In the genomic region with DNA sequence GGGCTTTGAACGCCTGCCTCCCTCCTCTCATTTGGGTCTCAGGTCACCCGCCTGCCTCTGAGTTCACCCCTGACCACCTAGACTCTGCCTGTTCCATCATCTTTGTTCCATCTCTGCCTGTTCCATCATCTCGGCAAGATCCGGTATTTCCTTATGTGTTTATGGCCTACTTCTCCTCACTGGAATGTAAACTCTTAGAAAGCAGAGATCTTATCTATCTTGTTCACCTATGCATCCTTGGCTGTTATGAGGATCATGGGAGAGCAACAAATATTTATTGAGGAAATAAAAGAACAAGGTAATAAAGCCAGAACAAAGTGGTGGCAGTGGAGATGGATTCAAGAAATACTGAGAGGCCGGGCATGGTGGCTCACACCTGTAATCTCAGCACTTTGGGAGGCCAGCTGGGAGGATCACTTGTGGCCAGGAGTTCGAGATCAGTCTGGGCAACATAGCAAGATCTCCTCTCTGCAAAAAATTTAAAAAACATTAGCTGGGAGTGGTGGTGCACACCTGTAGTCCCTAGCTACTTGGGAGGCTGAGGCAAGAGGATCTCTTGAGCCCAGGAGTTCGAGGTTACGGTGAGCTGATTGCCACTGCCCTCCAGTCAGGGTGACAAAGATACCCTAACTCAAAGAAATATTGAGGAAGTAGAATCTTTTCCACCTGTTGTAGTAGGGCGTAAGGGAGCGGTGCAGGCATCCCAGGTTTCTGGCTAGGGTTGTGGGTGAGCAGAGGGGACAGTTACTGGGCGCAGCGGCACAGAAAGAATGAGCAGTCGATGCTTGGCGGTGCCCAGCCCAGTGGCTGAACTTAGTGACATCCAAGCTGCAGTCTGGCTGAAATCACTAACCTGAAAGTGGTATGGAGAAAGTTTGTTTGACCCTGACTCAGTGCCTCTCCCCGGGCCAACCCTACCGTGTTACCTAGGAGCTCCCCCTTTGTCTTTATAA, we compare ENCODE assay signal across 8 cellular contexts. TPM values are rescaled to one million over a fixed set of nuclear protein-coding genes. Genes with fewer than 3 reads are reported as not detected.
DNase-seq lines count a peak whose midpoint lies in the region; ATAC-seq and TF ChIP-seq lines count a peak whose summit lies in the region.

No MANE protein-coding gene starts in this region.

- no peaks in the 10 kb centered on the region for H3K27me3 Mint-ChIP-seq in activated T-helper 2 cell treated with anti-CD3 and anti-CD28 coated beads, Interferon-gamma antibody, Interleukin-2, Interleukin-4, amounts not matched to agents 10 μg/mL and 5 μg/mL and 100 μg/mL, durations not matched to agents 14 hours and 24 hours and 36 hours (ENCODE audit: low read depth)

- peaks cover 17% of the 10 kb centered on the region for H3K4me1 Mint-ChIP-seq in activated T-helper 2 cell treated with anti-CD3 and anti-CD28 coated beads, Interferon-gamma antibody, Interleukin-2, Interleukin-4, amounts not matched to agents 10 μg/mL and 5 μg/mL and 100 μg/mL, durations not matched to agents 14 hours and 24 hours and 36 hours (ENCODE audit: low read depth)

- H4K20me1 ChIP-seq in SK-N-SH (ENCODE audit: insufficient read depth), result peaks cover 26% of the 10 kb centered on the region

- H3K27me3 ChIP-seq in SK-N-SH (ENCODE audit: insufficient read depth), result no peaks in the 10 kb centered on the region
- H3K27me3 ChIP-seq in left lung, result no peaks in the 10 kb centered on the region
- H3K27me3 ChIP-seq in subcutaneous abdominal adipose tissue (ENCODE audit: control insufficient read depth in 5 of 5, insufficient read depth in 4 of 5, low read length in 5 of 5), result no peaks in the 10 kb centered on the region

- H3K27ac Mint-ChIP-seq in activated T-helper 2 cell treated with anti-CD3 and anti-CD28 coated beads, Interferon-gamma antibody, Interleukin-2, Interleukin-4, amounts not matched to agents 10 μg/mL and 5 μg/mL and 100 μg/mL, durations not matched to agents 14 hours and 24 hours and 36 hours, result peak overlapping the region; percentile 83

- TF ChIP-seq CTCF in SK-N-SH (IDR thresholded peaks at IDR 0.05) (no peak), left lung (IDR thresholded peaks at IDR 0.05) (no peak)

- H3K27ac ChIP-seq in SK-N-SH (ENCODE audit: low read depth in 2 of 2, low read length in 1 of 2) (peak overlapping the region; percentile 87 to 93), left lung (peak overlapping the region; percentile 94 to 98), subcutaneous abdominal adipose tissue (ENCODE audit: low read depth, low read length) (peak overlapping the region; percentile 98)

- H3K9me3 Mint-ChIP-seq in activated T-helper 2 cell treated with anti-CD3 and anti-CD28 coated beads, Interferon-gamma antibody, Interleukin-2, Interleukin-4, amounts not matched to agents 10 μg/mL and 5 μg/mL and 100 μg/mL, durations not matched to agents 14 hours and 24 hours and 36 hours, result no peaks in the 10 kb centered on the region

- H3K9me3 ChIP-seq in SK-N-SH (no peaks in the 10 kb centered on the region), left lung (no peaks in the 10 kb centered on the region), subcutaneous abdominal adipose tissue (ENCODE audit: control insufficient read depth in 5 of 5, low read length in 5 of 5) (no peaks in the 10 kb centered on the region)

- H3K79me2 ChIP-seq in SK-N-SH (ENCODE audit: insufficient read depth), result peaks cover 38% of the 10 kb centered on the region

- H3K4me1 ChIP-seq in SK-N-SH (ENCODE audit: control insufficient read depth in 1 of 2, insufficient read depth in 2 of 2, low read depth in 1 of 2, low read length in 1 of 2) (peaks cover 13 to 21% of the 10 kb centered on the region in 2 experiments), left lung (peaks cover 37 to 73% of the 10 kb centered on the region in 2 donors), subcutaneous abdominal adipose tissue (ENCODE audit: control insufficient read depth in 5 of 5, insufficient read depth in 5 of 5, low read length in 5 of 5) (peaks cover 8 to 52% (median 40%) of the 10 kb centered on the region in 5 donors)

- H3K36me3 ChIP-seq in SK-N-SH (replicated peaks in 1 of 2; ENCODE audit: control insufficient read depth in 1 of 2, insufficient read depth in 2 of 2, low read length in 1 of 2) (peaks cover 0 to 8% of the 10 kb centered on the region in 2 experiments), left lung (peaks cover 0 to 10% of the 10 kb centered on the region in 2 donors), subcutaneous abdominal adipose tissue (ENCODE audit: control insufficient read depth in 5 of 5, insufficient read depth in 5 of 5, low read length in 5 of 5) (peaks cover 0 to 2% (median 0%) of the 10 kb centered on the region in 5 donors)

- TF ChIP-seq RAD21 in SK-N-SH (IDR thresholded peaks at IDR 0.05; ENCODE audit: low read length), result no peak

- POLR2A ChIA-PET in SK-N-SH (lab: Yijun Ruan, JAX), result no interaction called here

- peaks cover 17% of the 10 kb centered on the region for H3F3A ChIP-seq in SK-N-SH (replicated peaks; ENCODE audit: insufficient read depth)

- no peak for TF ChIP-seq EP300 in SK-N-SH (IDR thresholded peaks at IDR 0.05; ENCODE audit: borderline replicate concordance in 1 of 2, low read depth in 1 of 2, low read length in 1 of 2)

- ATAC-seq in SK-N-SH treated with all-trans-retinoic acid at 6 μM for 48 hours (no peak), left lung (no peak), HG02623 (IDR thresholded peaks at IDR 0.05; ENCODE audit: unreplicated experiment) (no peak)

- H3K9me2 ChIP-seq in SK-N-SH, result no peaks in the 10 kb centered on the region

- DNase-seq in SK-N-SH (no peak), left lung (no peak), NOMO-1 treated with dmso at 0.1 percent for 144 hours (lab: John Stamatoyannopoulos, UW; ENCODE audit: unreplicated experiment) (no peak), HCEC 1CT (no peak)
- DNase-seq in activated T-helper 2 cell treated with anti-CD3 and anti-CD28 coated beads, Interferon-gamma antibody, Interleukin-2, Interleukin-4, amounts not matched to agents 10 μg/mL and 5 μg/mL and 100 μg/mL, durations not matched to agents 14 hours and 24 hours and 36 hours (ENCODE audit: low spot score), result no peak

- CTCF ChIA-PET in SK-N-SH (lab: Yijun Ruan, JAX), result interaction anchor here (3.1 kb wide), 1 partner anchor 19 kb away, joined by 11 read pairs; no protein-coding TSS in a partner anchor

- WGBS in SK-N-SH (ENCODE audit: low lambda C conversion rate), result 95% methylated on average over 12 of the region's 16 CpGs

- peak overlapping the region; percentile 82 for H3K4me3 Mint-ChIP-seq in activated T-helper 2 cell treated with anti-CD3 and anti-CD28 coated beads, Interferon-gamma antibody, Interleukin-2, Interleukin-4, amounts not matched to agents 10 μg/mL and 5 μg/mL and 100 μg/mL, durations not matched to agents 14 hours and 24 hours and 36 hours (ENCODE audit: low read depth)

- intact Hi-C loops in activated T-helper 2 cell treated with anti-CD3 and anti-CD28 coated beads, Interferon-gamma antibody, Interleukin-2, Interleukin-4, amounts not matched to agents 10 μg/mL and 5 μg/mL and 100 μg/mL, durations not matched to agents 14 hours and 24 hours and 36 hours (cut with micrococcal nuclease), result loop anchor here (5.0 to 10.0 kb wide), 2 partner anchors 87 to 295 kb away; partner anchors contain the start of genes XRCC3 and ZFYVE21
- intact Hi-C loops in left lung (cut with DNase I), result no loop called here

- peak overlapping the region; percentile 89 for H2AFZ ChIP-seq in SK-N-SH (ENCODE audit: low read depth)

- peak overlapping the region; percentile 80; the same call in 1 of the 2 replicates for H3K4me2 ChIP-seq in SK-N-SH

- H3K9ac ChIP-seq in SK-N-SH, result peak overlapping the region; percentile 88; the same call in 1 of the 2 replicates
- H3K9ac ChIP-seq in subcutaneous abdominal adipose tissue (ENCODE audit: low read length in 5 of 5), result peak overlapping the region in 3 of 5 donors; percentile 59 to 91 (median 89)

- H3K36me3 Mint-ChIP-seq in activated T-helper 2 cell treated with anti-CD3 and anti-CD28 coated beads, Interferon-gamma antibody, Interleukin-2, Interleukin-4, amounts not matched to agents 10 μg/mL and 5 μg/mL and 100 μg/mL, durations not matched to agents 14 hours and 24 hours and 36 hours (ENCODE audit: low read depth), result peaks cover 5% of the 10 kb centered on the region

- H3K4me3 ChIP-seq in SK-N-SH (ENCODE audit: low read depth in 2 of 2, low read length in 1 of 2) (no peak overlapping the region), left lung (no peak overlapping the region), subcutaneous abdominal adipose tissue (ENCODE audit: low read depth in 1 of 5, low read length in 5 of 5) (peak overlapping the region in 3 of 5 donors; percentile 25 to 92 (median 50))

TF ChIP-seq in SK-N-SH, 30 proteins besides CTCF, POLR2A, EP300 and RAD21 (continues in another document):
- no peak for TF ChIP-seq NFIC (IDR thresholded peaks at IDR 0.05; ENCODE audit: borderline replicate concordance)
- no peak for TF ChIP-seq EZH2phosphoT487 (IDR thresholded peaks at IDR 0.05; ENCODE audit: borderline replicate concordance, low read depth)
- TF ChIP-seq FOXM1 (IDR thresholded peaks at IDR 0.05; ENCODE audit: low read depth), result no peak
- no peak for TF ChIP-seq YY1 (IDR thresholded peaks at IDR 0.05; ENCODE audit: low read depth)
- TF ChIP-seq RFX5 (IDR thresholded peaks at IDR 0.05; ENCODE audit: low read length), result no peak

TF ChIP-seq in SK-N-SH treated with all-trans-retinoic acid at 6 μM for 48 hours, 23 proteins besides CTCF, POLR2A, EP300 and RAD21:
- TF ChIP-seq CSDC2 (CRISPR knock-in tag; IDR thresholded peaks at IDR 0.05) (no peak), ISL1 (CRISPR knock-in tag; IDR thresholded peaks at IDR 0.05) (no peak), CREB5 (CRISPR knock-in tag; IDR thresholded peaks at IDR 0.05; ENCODE audit: low read depth) (no peak), BACH2 (CRISPR knock-in tag; IDR thresholded peaks at IDR 0.05; ENCODE audit: borderline replicate concordance) (no peak)

RNA-seq across cellular contexts. Expression of gene KLC1, which starts 1.7 kb away (rescaled TPM):
- 211 and 308 TPM in 2 replicates for polyA plus RNA-seq in SK-N-SH (2012; rRNA removed)
- 210 and 230 TPM in 2 replicates for polyA plus RNA-seq in SK-N-SH (2012; cell fraction: cytosol; rRNA removed)
- polyA plus RNA-seq in SK-N-SH (2012; cell fraction: nucleus; rRNA removed), result 366 and 455 TPM in 2 replicates
- 161 and 169 TPM in 2 replicates for total RNA-seq in activated T-helper 2 cell treated with anti-CD3 and anti-CD28 coated beads, Interferon-gamma antibody, Interleukin-2, Interleukin-4, amounts not matched to agents 10 μg/mL and 5 μg/mL and 100 μg/mL, durations not matched to agents 14 hours and 24 hours and 36 hours
- total RNA-seq in left lung, result 100 to 1,000 TPM; 152 to 167 TPM

Comparison
In these comparisons a context has a peak if more than half of its experiments do, and no peak if none do; other contexts are left out.
1. H3K4me3 ChIP-seq: peak in subcutaneous abdominal adipose tissue (3 of 5); none in SK-N-SH (0 of 2) and left lung (0 of 2).
2. Peak in every context shown above with its lines, with median percentiles within 50 percentile points of each other: H3K27ac ChIP-seq.